8 cellular contexts compared by ENCODE assay signal in the genomic region with DNA sequence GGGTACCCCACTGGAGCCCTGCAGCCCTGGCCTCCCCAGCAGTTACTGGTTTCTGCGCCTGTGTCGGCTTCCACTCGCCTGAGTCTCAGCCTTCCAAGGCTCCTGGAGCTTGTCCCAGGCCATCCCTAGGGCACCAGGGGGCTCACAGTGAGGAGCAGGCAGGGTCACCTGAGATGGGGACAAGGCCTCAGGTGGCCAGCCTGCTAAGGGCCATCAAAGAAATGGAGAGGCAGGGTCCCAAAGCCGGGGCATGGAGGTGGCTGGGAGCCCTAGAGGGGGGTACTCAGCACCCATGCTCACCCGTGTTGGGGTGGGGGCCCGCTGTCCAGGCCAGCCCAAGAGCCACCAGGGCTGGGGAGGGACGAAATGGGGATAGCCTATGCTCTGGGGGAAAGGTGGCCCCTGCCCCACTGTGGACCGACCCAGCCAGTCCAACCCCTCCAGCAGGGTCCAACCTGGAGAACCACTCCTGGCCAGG. TPM values are rescaled to one million over a fixed set of nuclear protein-coding genes. Genes with fewer than 3 reads are reported as not detected.
DNase-seq lines count a peak whose midpoint lies in the region; ATAC-seq and TF ChIP-seq lines count a peak whose summit lies in the region.

No MANE protein-coding gene starts in this region.

- H4K20me1 ChIP-seq in MM.1S (ENCODE audit: insufficient read depth, low read length) = peaks cover 6% of the 10 kb centered on the region; the same call in 1 of the 2 replicates

- POLR2A ChIA-PET in BJ (lab: Charles Lee) = no interaction called here

- no peaks in the 10 kb centered on the region for H3K9me3 ChIP-seq in MM.1S (replicated peaks; ENCODE audit: insufficient read depth, low read length)

- H3K27ac Mint-ChIP-seq in effector memory CD8-positive, alpha-beta T cell = no peak overlapping the region
- no peak overlapping the region for H3K27ac Mint-ChIP-seq in nephron

- peaks cover 28% of the 10 kb centered on the region for H3K36me3 ChIP-seq in BJ (ENCODE audit: control insufficient read depth, insufficient read depth, low read length)
- peaks cover 9% of the 10 kb centered on the region for H3K36me3 ChIP-seq in MM.1S (replicated peaks; ENCODE audit: insufficient read depth, low read length)

- H3K36me3 Mint-ChIP-seq in effector memory CD8-positive, alpha-beta T cell (ENCODE audit: insufficient read depth) = peaks cover 33% of the 10 kb centered on the region
- peaks cover 5% of the 10 kb centered on the region for H3K36me3 Mint-ChIP-seq in nephron (ENCODE audit: low read depth)

- no peak for DNase-seq in BJ (ENCODE audit: low read depth)
- no peak for DNase-seq in MM.1S
- DNase-seq in effector memory CD8-positive, alpha-beta T cell = no peak
- no peak for DNase-seq in posterior cingulate gyrus
- no peak for DNase-seq in NCI-H82 (lab: John Stamatoyannopoulos, UW)

- peak overlapping the region; percentile 48 to 51 for H3K4me3 Mint-ChIP-seq in effector memory CD8-positive, alpha-beta T cell
- peak overlapping the region; percentile 75 to 77 (median 77) for H3K4me3 Mint-ChIP-seq in nephron

- intact Hi-C loops in posterior cingulate gyrus (cut with DNase I) = loop anchor here (5.0 kb wide), 3 partner anchors 39 to 64 kb away; a partner anchor contains a TSS

- TF ChIP-seq CTCF in BJ (IDR thresholded peaks at IDR 0.05; ENCODE audit: insufficient read depth, low read depth, low read length) (no peak), MM.1S (IDR thresholded peaks at IDR 0.05; ENCODE audit: low read length) (no peak), nephron (IDR thresholded peaks at IDR 0.05; ENCODE audit: unreplicated experiment in 3 of 3) (no peak)

- CTCF ChIA-PET in BJ (lab: Yijun Ruan, JAX) = interaction anchor here (1.9 kb wide), 1 partner anchor 66 kb away, joined by 4 read pairs; no protein-coding TSS in a partner anchor

- H3K9me3 Mint-ChIP-seq in effector memory CD8-positive, alpha-beta T cell = no peaks in the 10 kb centered on the region
- H3K9me3 Mint-ChIP-seq in nephron = no peaks in the 10 kb centered on the region

- H3K4me2 ChIP-seq in MM.1S (ENCODE audit: low read depth, low read length) = peak overlapping the region; percentile 99

- no peaks in the 10 kb centered on the region for H3K27me3 Mint-ChIP-seq in effector memory CD8-positive, alpha-beta T cell
- H3K27me3 Mint-ChIP-seq in nephron (ENCODE audit: low read depth) = no peaks in the 10 kb centered on the region

- H3K4me1 Mint-ChIP-seq in effector memory CD8-positive, alpha-beta T cell (ENCODE audit: low read depth in 2 of 2) = peaks cover 0 to 11% of the 10 kb centered on the region in 2 donors
- no peaks in the 10 kb centered on the region for H3K4me1 Mint-ChIP-seq in nephron

- H3K4me3 ChIP-seq in BJ (ENCODE audit: low read depth, low read length) = peak overlapping the region; percentile 76
- peak overlapping the region; percentile 91 for H3K4me3 ChIP-seq in MM.1S (ENCODE audit: low read length)

- H3K27me3 ChIP-seq in BJ (ENCODE audit: control insufficient read depth, insufficient read depth, low read length) (no peaks in the 10 kb centered on the region), MM.1S (replicated peaks; ENCODE audit: insufficient read depth, low read length) (no peaks in the 10 kb centered on the region)

- H3K79me2 ChIP-seq in MM.1S (ENCODE audit: low read length) = peaks cover 53% of the 10 kb centered on the region

- H3K4me1 ChIP-seq in MM.1S (ENCODE audit: low read length) = peaks cover 17% of the 10 kb centered on the region

- no peak overlapping the region; the same call in 1 of the 2 replicates for H3K27ac ChIP-seq in MM.1S (ENCODE audit: low read length)

- ATAC-seq in effector memory CD8-positive, alpha-beta T cell (replicated peaks) = no peak
- ATAC-seq in HG02885 (IDR thresholded peaks at IDR 0.05; ENCODE audit: poor library complexity, unreplicated experiment) = no peak
- ATAC-seq in GM19324 (IDR thresholded peaks at IDR 0.05; ENCODE audit: low FRiP score, unreplicated experiment) = no peak

- H3F3A ChIP-seq in MM.1S (ENCODE audit: insufficient read depth, low read length) = 0 out of 2 replicates have a peak, but pooled peaks cover 6% of the 10 kb centered on the region

- H3K9ac ChIP-seq in MM.1S (ENCODE audit: low read length) = peak overlapping the region; percentile 90

- no peak overlapping the region for H2AFZ ChIP-seq in MM.1S (ENCODE audit: low read length)

- H3K9me2 ChIP-seq in MM.1S (replicated peaks; ENCODE audit: insufficient read depth, low read length) = no peaks in the 10 kb centered on the region

RNA-seq across cellular contexts. Expression of a gene that starts 1.3 kb away (rescaled TPM):
- 5.2 and 11.3 TPM in 2 replicates for polyA plus RNA-seq in BJ (2011; rRNA removed)
- polyA minus RNA-seq in BJ (2011; rRNA and poly(A)+ RNA removed) = 9.4 and 13.4 TPM in 2 replicates

RNA-seq across cellular contexts. Expression of a gene that starts 31.1 kb away (rescaled TPM):
- 22.1 and 47.6 TPM in 2 replicates for polyA plus RNA-seq in BJ (2011; rRNA removed)
- 13.2 and 16.8 TPM in 2 replicates for polyA minus RNA-seq in BJ (2011; rRNA and poly(A)+ RNA removed)

RNA-seq across cellular contexts. Expression of a gene that starts 45.0 kb away (rescaled TPM):
- 79.7 and 131 TPM in 2 replicates for polyA plus RNA-seq in BJ (2011; rRNA removed)
- polyA minus RNA-seq in BJ (2011; rRNA and poly(A)+ RNA removed) = 74.1 and 114 TPM in 2 replicates

RNA-seq across cellular contexts. Expression of a gene that starts 45.1 kb away (rescaled TPM):
- polyA plus RNA-seq in BJ (2011; rRNA removed) = 15.8 and 23.7 TPM in 2 replicates
- polyA minus RNA-seq in BJ (2011; rRNA and poly(A)+ RNA removed) = 21.9 and 28.9 TPM in 2 replicates

RNA-seq across cellular contexts. Expression of a gene that starts 59.3 kb away (rescaled TPM):
- polyA plus RNA-seq in BJ (2011; rRNA removed) = 42.7 and 66.0 TPM in 2 replicates
- 21.7 and 40.3 TPM in 2 replicates for polyA minus RNA-seq in BJ (2011; rRNA and poly(A)+ RNA removed)
